ENCODE assay signal across 11 cellular contexts in the genomic region with DNA sequence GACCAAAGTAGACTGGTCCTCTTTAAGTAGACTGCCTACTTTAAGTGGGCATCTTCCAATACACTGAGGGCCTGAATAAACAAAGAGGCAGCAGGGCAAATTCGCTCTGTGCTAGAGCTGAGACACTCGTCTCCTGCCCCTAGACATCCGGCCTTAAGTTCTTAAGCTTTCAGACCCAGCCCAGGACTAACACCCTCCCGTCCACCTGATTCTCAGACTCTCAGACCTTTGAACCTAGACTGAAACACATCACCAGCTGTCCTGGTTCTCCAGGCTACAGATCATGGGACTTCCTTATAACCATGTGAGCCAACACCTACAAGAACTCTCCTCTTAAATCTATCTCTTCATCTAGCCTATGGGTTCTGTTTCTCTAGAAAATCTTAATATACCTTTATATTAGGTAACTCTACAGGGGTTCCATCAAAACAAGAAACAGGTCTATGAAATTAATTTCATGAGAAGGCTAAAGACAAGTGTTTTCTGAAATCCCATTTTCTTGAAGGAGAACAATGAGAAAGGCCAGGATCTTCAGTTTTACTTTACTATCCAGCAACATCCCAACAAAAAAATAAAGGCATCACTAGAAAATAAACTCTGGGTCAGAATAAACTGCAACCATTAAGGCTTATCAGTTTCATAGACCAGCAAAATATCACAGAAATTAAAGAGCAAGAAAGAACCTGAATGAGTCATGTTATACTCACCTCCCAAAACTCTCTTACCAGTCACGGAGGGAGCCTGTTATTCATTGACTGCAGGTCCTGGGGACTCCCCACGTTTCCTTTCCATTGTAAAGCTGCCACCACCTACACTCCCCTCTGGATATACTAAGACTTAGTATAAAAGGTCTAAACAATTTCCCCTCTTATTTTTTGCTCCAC. TPM values are rescaled to one million over a fixed set of nuclear protein-coding genes. Genes with fewer than 3 reads are reported as not detected.
A peak's percentile ranks its signal among the peaks of the same experiment; 100 is the strongest.
DNase-seq lines count a peak whose midpoint lies in the region; ATAC-seq, FAIRE-seq and TF ChIP-seq lines count a peak whose summit lies in the region.
"Had no signal": no experiment of that assay in that cellular context is flagged by ENCODE, and none has a peak within 500 bp of the region (broad histone marks: within the 10 kb centered on the region; RNA-seq: fewer than 3 reads in every experiment).

No MANE protein-coding gene starts in this region.

- no peak for TF ChIP-seq RAD21 in HepG2 (CRISPR knock-in tag; IDR thresholded peaks at IDR 0.05)

- TF ChIP-seq EP300 in HepG2 (IDR thresholded peaks at IDR 0.05; ENCODE audit: low read depth in 2 of 2, low read length in 2 of 2), result no peak
- no peak for TF ChIP-seq EP300 in HepG2 (CRISPR knock-in tag; IDR thresholded peaks at IDR 0.05; ENCODE audit: borderline replicate concordance)

- peaks cover 8% of the 10 kb centered on the region for H4K20me1 ChIP-seq in HepG2 (ENCODE audit: insufficient read depth, low read length)

- H3K9ac ChIP-seq in HepG2 (ENCODE audit: insufficient read depth, low read depth, low read length), result no peak overlapping the region

- H3K27me3 ChIP-seq in HepG2 (ENCODE audit: control insufficient read depth in 1 of 2, insufficient read depth in 2 of 2, low read length in 2 of 2) (no peaks in the 10 kb centered on the region), thymus (ENCODE audit: control insufficient read depth, insufficient read depth) (no peaks in the 10 kb centered on the region)
- H3K27me3 ChIP-seq: BE2C had no signal

- POLR2A ChIA-PET in HepG2 (lab: Yijun Ruan, JAX) (interaction anchor here (1.0 kb wide), 1 partner anchor 14 kb away, joined by 3 read pairs; no protein-coding TSS in a partner anchor), GM10248 (lab: Yijun Ruan, JAX) (no interaction called here)

- no peak overlapping the region for H3K4me3 ChIP-seq in HepG2 (replicated peaks in 1 of 3; ENCODE audit: insufficient read depth in 1 of 3, low read depth in 2 of 3, low read length in 3 of 3)
- no peak overlapping the region for H3K4me3 ChIP-seq in thymus (ENCODE audit: low read length)
- H3K4me3 ChIP-seq: skin epidermis had no signal

- FAIRE-seq in HepG2 (lab: Jason Lieb, UNC), result no peak

- no peak overlapping the region for H3K4me2 ChIP-seq in HepG2 (ENCODE audit: low read depth, low read length)

- peaks cover 25% of the 10 kb centered on the region for H3K4me1 ChIP-seq in HepG2 (ENCODE audit: insufficient read depth, low read length)
- no peaks in the 10 kb centered on the region for H3K4me1 ChIP-seq in thymus (ENCODE audit: control insufficient read depth, insufficient read depth, low read length)
- H3K4me1 ChIP-seq: BE2C had no signal

- H3K9me3 ChIP-seq in HepG2 (ENCODE audit: low read length) (no peaks in the 10 kb centered on the region), thymus (ENCODE audit: control insufficient read depth) (no peaks in the 10 kb centered on the region)
- H3K9me3 ChIP-seq: BE2C had no signal

- TF ChIP-seq CTCF in VCaP (conservative IDR thresholded peaks at IDR 0.05) (no peak), HepG2 (CRISPR knock-in tag; IDR thresholded peaks at IDR 0.05) (no peak), GM10248 (IDR thresholded peaks at IDR 0.05; ENCODE audit: control extremely low read depth, extremely low read depth, low read depth, missing control alignments) (no peak)

- peak; percentile 21 for DNase-seq in activated T-cell treated with anti-CD3 and anti-CD28 coated beads for 48 hours (ENCODE audit: low read depth)
- DNase-seq in activated T-cell treated with anti-CD3 and anti-CD28 coated beads for 4 hours, result no peak
- DNase-seq in HepG2 (ENCODE audit: low spot score), result no peak
- no peak for DNase-seq in GM19240 (ENCODE audit: insufficient read length, low spot score)
- DNase-seq in GM10248 (ENCODE audit: extremely low spot score), result no peak
- no peak for DNase-seq in NCI-H187 (lab: John Stamatoyannopoulos, UW)
- DNase-seq: BE2C had no signal

- peaks cover 58% of the 10 kb centered on the region for H3K79me2 ChIP-seq in HepG2 (ENCODE audit: insufficient read depth, low read length)

- peak overlapping the region; percentile 68; the same call in 1 of the 2 replicates for H3K27ac ChIP-seq in VCaP
- no peak overlapping the region for H3K27ac ChIP-seq in HepG2 (ENCODE audit: extremely low read length, insufficient read depth, low read length)
- peak overlapping the region; percentile 38 for H3K27ac ChIP-seq in thymus (ENCODE audit: low read depth)

- in situ Hi-C loops in HepG2 (cut with HindIII; ENCODE audit: extremely low pct_ligation_motif_present, low pct_unique_long_range_greater_than_20kb), result no loop called here

- no peaks in the 10 kb centered on the region for H3K36me3 ChIP-seq in HepG2 (replicated peaks in 1 of 2; ENCODE audit: control insufficient read depth in 1 of 2, insufficient read depth in 2 of 2, low read length in 2 of 2)
- H3K36me3 ChIP-seq in thymus (ENCODE audit: control insufficient read depth, insufficient read depth), result no peaks in the 10 kb centered on the region
- H3K36me3 ChIP-seq: BE2C had no signal

- BruUV-seq in HepG2 (replicated peaks; lab: Mats Ljungman, UMichigan), result no TSS peak

- 84% methylated on average over 6 of the region's 6 CpGs for WGBS in HepG2 (ENCODE audit: low lambda C conversion rate)
- WGBS in thymus, result 97% methylated on average over 6 of the region's 6 CpGs

- TF ChIP-seq POLR2A in HepG2 (IDR thresholded peaks at IDR 0.05; ENCODE audit: insufficient read depth in 1 of 2, low read depth in 2 of 2, low read length in 2 of 2), result no peak

- intact Hi-C loops in HepG2 (cut with micrococcal nuclease; ENCODE audit: unreplicated experiment), result no loop called here

- CTCF ChIA-PET in HepG2 (lab: Yijun Ruan, JAX; ENCODE audit: low intra/inter-chr PET ratio, low total read pairs), result no interaction called here
- CTCF ChIA-PET in GM10248 (lab: Yijun Ruan, JAX), result interaction anchor here (1.0 kb wide), 1 partner anchor 22 kb away, joined by 3 read pairs; no protein-coding TSS in a partner anchor

- no peak overlapping the region for H2AFZ ChIP-seq in HepG2 (ENCODE audit: low read length)

- ATAC-seq in HepG2, result no peak

TF ChIP-seq in HepG2, 621 proteins besides CTCF, POLR2A, EP300 and RAD21 (continues in another document):
- TF ChIP-seq ESRRA (CRISPR knock-in tag; IDR thresholded peaks at IDR 0.05; ENCODE audit: low read depth) (no peak), DNMT3B (CRISPR knock-in tag; conservative IDR thresholded peaks at IDR 0.05) (no peak), ZBTB8A (CRISPR knock-in tag; IDR thresholded peaks at IDR 0.05; ENCODE audit: borderline replicate concordance, low read depth) (no peak), HOXA5 (CRISPR knock-in tag; IDR thresholded peaks at IDR 0.05) (no peak)
- TF ChIP-seq, protein P1, sequence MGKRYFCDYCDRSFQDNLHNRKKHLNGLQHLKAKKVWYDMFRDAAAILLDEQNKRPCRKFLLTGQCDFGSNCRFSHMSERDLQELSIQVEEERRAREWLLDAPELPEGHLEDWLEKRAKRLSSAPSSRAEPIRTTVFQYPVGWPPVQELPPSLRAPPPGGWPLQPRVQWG (CRISPR knock-in tag; IDR thresholded peaks at IDR 0.05; ENCODE audit: borderline replicate concordance, low read depth), result no peak
- TF ChIP-seq, protein P2, sequence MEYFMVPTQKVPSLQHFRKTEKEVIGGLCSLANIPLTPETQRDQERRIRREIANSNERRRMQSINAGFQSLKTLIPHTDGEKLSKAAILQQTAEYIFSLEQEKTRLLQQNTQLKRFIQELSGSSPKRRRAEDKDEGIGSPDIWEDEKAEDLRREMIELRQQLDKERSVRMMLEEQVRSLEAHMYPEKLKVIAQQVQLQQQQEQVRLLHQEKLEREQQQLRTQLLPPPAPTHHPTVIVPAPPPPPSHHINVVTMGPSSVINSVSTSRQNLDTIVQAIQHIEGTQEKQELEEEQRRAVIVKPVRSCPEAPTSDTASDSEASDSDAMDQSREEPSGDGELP (IDR thresholded peaks at IDR 0.05; ENCODE audit: borderline replicate concordance, low read depth), result 0 out of 2 replicates have a peak, but pooled peaks have one; percentile 18
- TF ChIP-seq, protein P3, sequence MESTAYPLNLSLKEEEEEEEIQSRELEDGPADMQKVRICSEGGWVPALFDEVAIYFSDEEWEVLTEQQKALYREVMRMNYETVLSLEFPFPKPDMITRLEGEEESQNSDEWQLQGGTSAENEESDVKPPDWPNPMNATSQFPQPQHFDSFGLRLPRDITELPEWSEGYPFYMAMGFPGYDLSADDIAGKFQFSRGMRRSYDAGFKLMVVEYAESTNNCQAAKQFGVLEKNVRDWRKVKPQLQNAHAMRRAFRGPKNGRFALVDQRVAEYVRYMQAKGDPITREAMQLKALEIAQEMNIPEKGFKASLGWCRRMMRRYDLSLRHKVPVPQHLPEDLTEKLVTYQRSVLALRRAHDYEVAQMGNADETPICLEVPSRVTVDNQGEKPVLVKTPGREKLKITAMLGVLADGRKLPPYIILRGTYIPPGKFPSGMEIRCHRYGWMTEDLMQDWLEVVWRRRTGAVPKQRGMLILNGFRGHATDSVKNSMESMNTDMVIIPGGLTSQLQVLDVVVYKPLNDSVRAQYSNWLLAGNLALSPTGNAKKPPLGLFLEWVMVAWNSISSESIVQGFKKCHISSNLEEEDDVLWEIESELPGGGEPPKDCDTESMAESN (CRISPR knock-in tag; conservative IDR thresholded peaks at IDR 0.05), result no peak

RNA-seq across cellular contexts. Expression of a gene that starts 14.8 kb away (rescaled TPM):
- total RNA-seq in HepG2 (2016; rRNA removed; fragmentation: Illumina TruSeq; extraction: Trizol), result 29.6 and 40.8 TPM in 2 replicates
- total RNA-seq in HepG2 (2016; cell fraction: cytosol; rRNA removed; fragmentation: Illumina TruSeq; extraction: Trizol; ENCODE audit: low read depth), result 22.0 and 26.3 TPM in 2 replicates
- 28.7 and 37.1 TPM in 2 replicates for total RNA-seq in HepG2 (2016; cell fraction: insoluble cytoplasmic fraction; rRNA removed; fragmentation: Illumina TruSeq; extraction: Trizol)
- 28.2 and 31.1 TPM in 2 replicates for total RNA-seq in HepG2 (2016; cell fraction: membrane; rRNA removed; fragmentation: Illumina TruSeq; extraction: Trizol)
- 90.9 and 93.4 TPM in 2 replicates for total RNA-seq in HepG2 (2016; cell fraction: nucleus; rRNA removed; fragmentation: Illumina TruSeq; extraction: Trizol)
- 32.2 and 34.8 TPM in 2 replicates for polyA plus RNA-seq in HepG2 (2011; rRNA removed)
- polyA plus RNA-seq in HepG2 (2011; cell fraction: cytosol; rRNA removed), result 17.7 and 29.2 TPM in 2 replicates
- polyA plus RNA-seq in HepG2 (2011; cell fraction: nucleus; rRNA removed), result 41.4 and 54.6 TPM in 2 replicates
- polyA plus RNA-seq in HepG2 (2012), result 38.8 and 45.2 TPM in 2 replicates
- 4.8 TPM in 2 replicates for polyA plus RNA-seq in HepG2 (2016; cell fraction: cytosol; fragmentation: Illumina TruSeq; extraction: Trizol; ENCODE audit: low read depth)
- polyA plus RNA-seq in HepG2 (2016; cell fraction: insoluble cytoplasmic fraction; fragmentation: Illumina TruSeq; extraction: Trizol; ENCODE audit: low read depth), result 26.1 and 28.8 TPM in 2 replicates
- polyA plus RNA-seq in HepG2 (2016; cell fraction: membrane; fragmentation: Illumina TruSeq; extraction: Trizol; ENCODE audit: low read depth), result 13.9 and 15.0 TPM in 2 replicates
- polyA plus RNA-seq in HepG2 (2016; cell fraction: nucleus; fragmentation: Illumina TruSeq; extraction: Trizol; ENCODE audit: insufficient read depth, low read depth), result 95.4 and 101 TPM in 2 replicates
- 50.6 and 153 TPM in 2 replicates for polyA minus RNA-seq in HepG2 (2011; rRNA and poly(A)+ RNA removed; ENCODE audit: low replicate concordance)
- 26.8 and 33.5 TPM in 2 replicates for polyA minus RNA-seq in HepG2 (2011; cell fraction: cytosol; rRNA and poly(A)+ RNA removed)
- polyA minus RNA-seq in HepG2 (2011; cell fraction: nucleus; rRNA and poly(A)+ RNA removed), result 180 and 197 TPM in 2 replicates
- polyA plus RNA-seq in thymus, result 13.1 TPM
- total RNA-seq: OCI-LY7 had no signal
